In genomic region chr14:75578786-75579781, GRCh38 we compare ENCODE assay signal across 1 cellular context.
TF ChIP-seq lines count a peak whose summit lies in the region.

No MANE protein-coding gene starts in this region.

TF ChIP-seq in GM12878, 131 proteins besides CTCF, POLR2A, EP300 and RAD21 (continued from another document):
- no peak for TF ChIP-seq REST (IDR thresholded peaks at IDR 0.05; ENCODE audit: low read depth, low read length)
- TF ChIP-seq CEBPZ (IDR thresholded peaks at IDR 0.05; ENCODE audit: low read depth, low read length), result no peak
- TF ChIP-seq KAT2A (conservative IDR thresholded peaks at IDR 0.05; ENCODE audit: control insufficient read depth, low read depth, low read length), result no peak
- TF ChIP-seq IRF5 (IDR thresholded peaks at IDR 0.05; ENCODE audit: borderline replicate concordance), result no peak
- TF ChIP-seq ZNF687 (IDR thresholded peaks at IDR 0.05), result no peak
- no peak for TF ChIP-seq CUX1 (IDR thresholded peaks at IDR 0.05; ENCODE audit: insufficient replicate concordance, low read depth, low read length)
- TF ChIP-seq ZNF622 (IDR thresholded peaks at IDR 0.05), result no peak
